Comparison of ENCODE assay signal across 17 cellular contexts in genomic region chr17:71081666-71082065, GRCh38.
A peak's percentile ranks its signal among the peaks of the same experiment; 100 is the strongest.
DNase-seq lines count a peak whose midpoint lies in the region; ATAC-seq, FAIRE-seq and TF ChIP-seq lines count a peak whose summit lies in the region.
"Had no signal": no experiment of that assay in that cellular context is flagged by ENCODE, and none has a peak within 500 bp of the region (broad histone marks: within the 10 kb centered on the region; RNA-seq: fewer than 3 reads in every experiment).

No MANE protein-coding gene starts in this region.

- CTCF ChIA-PET in H1 (lab: Charles Lee; ENCODE audit: partially characterized antibody) = interaction anchor here (1.4 to 1.5 kb wide), 2 partner anchors 13 to 315 kb away, joined by 5 to 9 read pairs; no protein-coding TSS in a partner anchor

- no peak overlapping the region for H3K14ac ChIP-seq in H1 (ENCODE audit: insufficient read length)

- H2BK15ac ChIP-seq in H1 (ENCODE audit: low read length) = no peak overlapping the region

- no peak for TF ChIP-seq EP300 in H1 (IDR thresholded peaks at IDR 0.05; ENCODE audit: borderline replicate concordance in 1 of 2, low read depth in 2 of 2, low read length in 2 of 2)

- H3K23me2 ChIP-seq in H1 (ENCODE audit: low read depth, low read length) = no peaks in the 10 kb centered on the region

- no peak overlapping the region for H3K4ac ChIP-seq in H1 (replicated peaks; ENCODE audit: insufficient read length, low read depth, low read length)

- no peaks in the 10 kb centered on the region for H3F3A ChIP-seq in GM23338 (replicated peaks; ENCODE audit: low read depth)

- no peaks in the 10 kb centered on the region for H3K9me2 ChIP-seq in GM23338 (ENCODE audit: insufficient read depth)

- TF ChIP-seq POLR2A in H1 (IDR thresholded peaks at IDR 0.05; ENCODE audit: control extremely low read depth in 1 of 2, low read depth in 2 of 2, low read length in 2 of 2) = no peak

- peaks cover 1% of the 10 kb centered on the region for H3K27me3 Mint-ChIP-seq in GM23338 (ENCODE audit: insufficient read depth, low read depth, poor library complexity)
- no peaks in the 10 kb centered on the region for H3K27me3 Mint-ChIP-seq in activated T-helper 17 cell treated with anti-CD3 and anti-CD28 coated beads, Interleukin-2, amount 50 U/mL, for 72 hours
- H3K27me3 Mint-ChIP-seq: IgD-negative memory B cell had no signal

- ATAC-seq in GM23338 (no peak), HG03565 (IDR thresholded peaks at IDR 0.05; ENCODE audit: unreplicated experiment) (no peak)
- ATAC-seq in activated T-helper 17 cell treated with anti-CD3 and anti-CD28 coated beads, Interleukin-2, amount 50 U/mL, for 72 hours (replicated peaks) = no peak
- ATAC-seq: CD8-positive, alpha-beta T cell had no signal

- TF ChIP-seq RAD21 in H1 (IDR thresholded peaks at IDR 0.05 in 1 of 2, conservative IDR thresholded peaks at IDR 0.05 in 1 of 2; ENCODE audit: low read depth in 2 of 2, low read length in 2 of 2) (no peak), liver (IDR thresholded peaks at IDR 0.05) (peak in 1 of 2 donors; percentile 7)

- TF ChIP-seq CTCF in GM23338 (conservative IDR thresholded peaks at IDR 0.05; ENCODE audit: low read depth in 2 of 2) = no peak
- TF ChIP-seq CTCF in H1 (IDR thresholded peaks at IDR 0.05; ENCODE audit: control extremely low read depth in 1 of 3, insufficient read depth in 1 of 3, low read depth in 1 of 3, low read length in 3 of 3) = no peak
- no peak for TF ChIP-seq CTCF in liver (IDR thresholded peaks at IDR 0.05; ENCODE audit: low read depth, low read length, missing input control)
- no peak for TF ChIP-seq CTCF in GM20000 (IDR thresholded peaks at IDR 0.05; ENCODE audit: extremely low read depth, missing control alignments)

- H3K79me1 ChIP-seq in H1 (ENCODE audit: low read depth, low read length) = no peaks in the 10 kb centered on the region

- peaks cover 13% of the 10 kb centered on the region; the same call in 1 of the 2 replicates for H3K79me2 ChIP-seq in GM23338 (replicated peaks; ENCODE audit: insufficient read depth)
- peaks cover 0 to 24% of the 10 kb centered on the region in 2 experiments; a peak in 1 of 4 replicates for H3K79me2 ChIP-seq in H1 (ENCODE audit: control insufficient read depth in 1 of 2, insufficient read depth in 2 of 2, low read length in 2 of 2)

- H3K27ac ChIP-seq in GM23338 (ENCODE audit: low read depth) (no peak overlapping the region), HUES64 (ENCODE audit: low read depth, low read length) (no peak overlapping the region), H1 (ENCODE audit: low read depth, low read length) (no peak overlapping the region), liver (ENCODE audit: low read depth in 1 of 2, low read length in 2 of 2) (no peak overlapping the region)
- H3K27ac ChIP-seq: GM23248, KMS-11 had no signal

- H3K4me1 Mint-ChIP-seq in GM23338 = peaks cover 21% of the 10 kb centered on the region
- no peaks in the 10 kb centered on the region for H3K4me1 Mint-ChIP-seq in activated T-helper 17 cell treated with anti-CD3 and anti-CD28 coated beads, Interleukin-2, amount 50 U/mL, for 72 hours
- H3K4me1 Mint-ChIP-seq: CD14-positive monocyte, IgD-negative memory B cell had no signal

- no peak overlapping the region for H2BK12ac ChIP-seq in H1 (ENCODE audit: low read depth, low read length)

- H2BK20ac ChIP-seq in H1 (ENCODE audit: low read length) = no peak overlapping the region

- H4K8ac ChIP-seq in H1 (ENCODE audit: extremely low read depth, insufficient read depth, low read length) = no peak overlapping the region

- no peak overlapping the region for H3K27ac Mint-ChIP-seq in GM23338
- no peak overlapping the region for H3K27ac Mint-ChIP-seq in activated T-helper 17 cell treated with anti-CD3 and anti-CD28 coated beads, Interleukin-2, amount 50 U/mL, for 72 hours
- H3K27ac Mint-ChIP-seq: CD8-positive, alpha-beta T cell; IgD-negative memory B cell had no signal

- H3K23ac ChIP-seq in H1 (ENCODE audit: insufficient read length) = no peak overlapping the region

- H3K27me3 ChIP-seq in GM23338 (ENCODE audit: insufficient read depth) (no peaks in the 10 kb centered on the region), HUES64 (ENCODE audit: insufficient read depth, low read length) (no peaks in the 10 kb centered on the region), H1 (replicated peaks in 1 of 4; ENCODE audit: control insufficient read depth in 3 of 4, extremely low read depth in 1 of 4, insufficient read depth in 3 of 4, low read length in 3 of 4) (no peaks in the 10 kb centered on the region), liver (ENCODE audit: control insufficient read depth in 4 of 4, insufficient read depth in 4 of 4, low read length in 3 of 4) (no peaks in the 10 kb centered on the region), MG63 (no peaks in the 10 kb centered on the region)

- no peak overlapping the region for H2BK5ac ChIP-seq in H1 (ENCODE audit: low read depth, low read length)

- DNase-seq in GM23338 (ENCODE audit: low spot score) (no peak), H1 (ENCODE audit: low read depth in 1 of 2, low spot score in 2 of 2) (no peak), MG63 (no peak), GM20000 (ENCODE audit: low spot score) (no peak)
- DNase-seq: CD8-positive, alpha-beta T cell; COR-L47; GM23248 had no signal

- H3K56ac ChIP-seq in H1 (replicated peaks; ENCODE audit: insufficient read length, low read depth, low read length) = no peak overlapping the region

- H3K36me3 Mint-ChIP-seq in GM23338 (ENCODE audit: low read depth) = peaks cover 3% of the 10 kb centered on the region; the same call in 2 of the 3 replicates
- H3K36me3 Mint-ChIP-seq in activated T-helper 17 cell treated with anti-CD3 and anti-CD28 coated beads, Interleukin-2, amount 50 U/mL, for 72 hours (ENCODE audit: low read depth) = no peaks in the 10 kb centered on the region
- H3K36me3 Mint-ChIP-seq: CD14-positive monocyte; CD8-positive, alpha-beta T cell; IgD-negative memory B cell had no signal

- H4K5ac ChIP-seq in H1 (ENCODE audit: insufficient read length, low read depth, low read length) = no peak overlapping the region

- no peaks in the 10 kb centered on the region; the same call in 2 of the 3 replicates for H3K9me3 Mint-ChIP-seq in GM23338
- peaks cover 9% of the 10 kb centered on the region for H3K9me3 Mint-ChIP-seq in activated T-helper 17 cell treated with anti-CD3 and anti-CD28 coated beads, Interleukin-2, amount 50 U/mL, for 72 hours
- H3K9me3 Mint-ChIP-seq: CD14-positive monocyte had no signal

- H4K91ac ChIP-seq in H1 (replicated peaks; ENCODE audit: insufficient read length, low read length) = no peak overlapping the region

- FAIRE-seq in H1 (lab: Jason Lieb, UNC) = no peak
- FAIRE-seq: D721Med, HTR-8/SVneo had no signal

- no peak overlapping the region for H2AK5ac ChIP-seq in H1 (ENCODE audit: low read depth, low read length)

- H3K9ac ChIP-seq in HUES64 (ENCODE audit: low read depth, low read length) (no peak overlapping the region), H1 (replicated peaks in 1 of 4; ENCODE audit: extremely low read depth in 1 of 4, low read depth in 3 of 4, low read length in 3 of 4) (peak overlapping the region in 1 of 4 experiments; percentile 8; a peak in 1 of 7 replicates), liver (ENCODE audit: low read depth in 1 of 2, low read length in 2 of 2) (no peak overlapping the region)
- H3K9ac ChIP-seq: GM23248, KMS-11 had no signal

- H2AFZ ChIP-seq in GM23338 = no peak overlapping the region
- H2AFZ ChIP-seq in H1 (ENCODE audit: low read length) = no peak overlapping the region
- H2AFZ ChIP-seq: GM23248 had no signal

- POLR2A ChIA-PET in H1 (lab: Charles Lee; ENCODE audit: partially characterized antibody) = no interaction called here

- H3K36me3 ChIP-seq in GM23338 (ENCODE audit: insufficient read depth) (no peaks in the 10 kb centered on the region), HUES64 (ENCODE audit: insufficient read depth, low read length) (no peaks in the 10 kb centered on the region), H1 (ENCODE audit: control insufficient read depth in 2 of 4, insufficient read depth in 4 of 4, low read length in 3 of 4) (no peaks in the 10 kb centered on the region), liver (ENCODE audit: control insufficient read depth in 4 of 4, insufficient read depth in 3 of 4, low read depth in 1 of 4, low read length in 3 of 4) (no peaks in the 10 kb centered on the region), MG63 (no peaks in the 10 kb centered on the region)
- H3K36me3 ChIP-seq: HAP-1 had no signal

- no peak overlapping the region for H2BK120ac ChIP-seq in H1 (replicated peaks; ENCODE audit: low read depth, low read length)

- H4K20me1 ChIP-seq in GM23338 (replicated peaks; ENCODE audit: insufficient read depth) (peaks cover 3% of the 10 kb centered on the region; the same call in 1 of the 2 replicates), H1 (replicated peaks in 1 of 2; ENCODE audit: control insufficient read depth in 1 of 2, insufficient read depth in 2 of 2, low read length in 2 of 2) (no peaks in the 10 kb centered on the region)

- peak overlapping the region; percentile 52 for H3K4me3 ChIP-seq in GM23338
- H3K4me3 ChIP-seq in HUES64 (ENCODE audit: low read length) = peak overlapping the region; percentile 34
- peak overlapping the region; percentile 30 to 56 (median 37); a peak in 7 of 8 replicates for H3K4me3 ChIP-seq in H1 (ENCODE audit: extremely low read depth in 1 of 4, insufficient read depth in 2 of 4, low read depth in 3 of 4, low read length in 4 of 4)
- no peak overlapping the region for H3K4me3 ChIP-seq in liver (ENCODE audit: low read depth in 1 of 3, low read length in 3 of 3)
- H3K4me3 ChIP-seq in MG63 = no peak overlapping the region
- H3K4me3 ChIP-seq: GM23248, HAP-1 had no signal

- H3K4me1 ChIP-seq in GM23338 (ENCODE audit: insufficient read depth) (peaks cover 17% of the 10 kb centered on the region), HUES64 (ENCODE audit: insufficient read depth, low read length) (peaks cover 14% of the 10 kb centered on the region; the same call in 1 of the 2 replicates), H1 (replicated peaks in 1 of 4; ENCODE audit: control insufficient read depth in 3 of 4, insufficient read depth in 4 of 4, low read length in 3 of 4) (peaks cover 2 to 6% (median 2%) of the 10 kb centered on the region in 4 experiments; a peak in 4 of 7 replicates), liver (ENCODE audit: control insufficient read depth in 4 of 4, insufficient read depth in 4 of 4, low read length in 3 of 4) (peaks cover 0 to 4% (median 2%) of the 10 kb centered on the region in 4 donors)
- H3K4me1 ChIP-seq: HAP-1 had no signal

- peak overlapping the region; percentile 60 for H3K4me3 Mint-ChIP-seq in GM23338
- H3K4me3 Mint-ChIP-seq in activated T-helper 17 cell treated with anti-CD3 and anti-CD28 coated beads, Interleukin-2, amount 50 U/mL, for 72 hours = no peak overlapping the region
- H3K4me3 Mint-ChIP-seq: CD14-positive monocyte; CD8-positive, alpha-beta T cell; IgD-negative memory B cell had no signal

- no peak overlapping the region for H3K18ac ChIP-seq in H1 (ENCODE audit: extremely low read depth, low read length)

- H3K4me2 ChIP-seq in GM23338 = peak overlapping the region; percentile 70
- peak overlapping the region; percentile 66 to 72 for H3K4me2 ChIP-seq in H1 (ENCODE audit: insufficient read depth in 1 of 2, low read depth in 2 of 2, low read length in 2 of 2)
- H3K4me2 ChIP-seq: KMS-11 had no signal

- no peaks in the 10 kb centered on the region for H3K9me3 ChIP-seq in HUES64 (ENCODE audit: insufficient read depth, low read depth, low read length)
- no peaks in the 10 kb centered on the region for H3K9me3 ChIP-seq in H1 (ENCODE audit: insufficient read depth in 2 of 2, low read depth in 1 of 2, low read length in 1 of 2)
- H3K9me3 ChIP-seq in liver (ENCODE audit: control insufficient read depth in 4 of 4, low read length in 3 of 4) = no peaks in the 10 kb centered on the region
- no peaks in the 10 kb centered on the region for H3K9me3 ChIP-seq in MG63
- H3K9me3 ChIP-seq: HAP-1 had no signal

Comparison
In these comparisons a context has a peak if more than half of its experiments do, and no peak if none do; other contexts are left out.
1. H3K4me3 ChIP-seq: peak in GM23338 (single experiment), HUES64 (single experiment) and H1 (4 of 4); none in liver (0 of 3) and MG63 (single experiment).